Comparison of ENCODE assay signal across 7 cellular contexts in genomic region chr1:116607463-116607862, GRCh38. TPM values are rescaled to one million over a fixed set of nuclear protein-coding genes. Genes with fewer than 3 reads are reported as not detected.
A peak's percentile ranks its signal among the peaks of the same experiment; 100 is the strongest.
DNase-seq lines count a peak whose midpoint lies in the region; ATAC-seq and TF ChIP-seq lines count a peak whose summit lies in the region.
"Not testable (repeated sequence)": the region's sequence is repeated elsewhere in the genome, so short reads cannot be mapped to it uniquely, and the experiment has no call there.

No MANE protein-coding gene starts in this region.

- peak overlapping the region; percentile 24; the same call in 1 of the 2 replicates for H3K4me2 ChIP-seq in OCI-LY3 (ENCODE audit: low read length)

- not testable (repeated sequence) for H3K9me3 Mint-ChIP-seq in activated CD4-positive, alpha-beta T cell treated with anti-CD3 and anti-CD28 coated beads for 36 hours (ENCODE audit: low read depth); activated T-helper 17 cell treated with anti-CD3 and anti-CD28 coated beads, Interleukin-2, amount 50 U/mL, for 72 hours; brain; neural crest cell; stimulated activated naive CD8-positive, alpha-beta T cell treated with anti-CD3 and anti-CD28 coated beads, Interleukin-15, Interleukin-2, amounts not matched to agents 100 ng/mL and 50 ng/mL, for 24 hours

- H3K36me3 Mint-ChIP-seq in activated CD4-positive, alpha-beta T cell treated with anti-CD3 and anti-CD28 coated beads for 36 hours (ENCODE audit: low read depth); neural crest cell (ENCODE audit: low read depth); stimulated activated naive CD8-positive, alpha-beta T cell treated with anti-CD3 and anti-CD28 coated beads, Interleukin-15, Interleukin-2, amounts not matched to agents 100 ng/mL and 50 ng/mL, for 24 hours (ENCODE audit: low read depth): not testable (repeated sequence)
- H3K36me3 Mint-ChIP-seq in activated T-helper 17 cell treated with anti-CD3 and anti-CD28 coated beads, Interleukin-2, amount 50 U/mL, for 72 hours (ENCODE audit: low read depth): peaks cover 30% of the 10 kb centered on the region
- peaks cover 23% of the 10 kb centered on the region for H3K36me3 Mint-ChIP-seq in brain

- intact Hi-C loops in activated CD4-positive, alpha-beta T cell treated with anti-CD3 and anti-CD28 coated beads for 36 hours (cut with DNase I, micrococcal nuclease); left ventricle myocardium superior (cut with micrococcal nuclease): not testable (repeated sequence)

- H3K27ac Mint-ChIP-seq in activated CD4-positive, alpha-beta T cell treated with anti-CD3 and anti-CD28 coated beads for 36 hours: peak overlapping the region; percentile 86
- H3K27ac Mint-ChIP-seq in activated T-helper 17 cell treated with anti-CD3 and anti-CD28 coated beads, Interleukin-2, amount 50 U/mL, for 72 hours: peak overlapping the region; percentile 97
- H3K27ac Mint-ChIP-seq in brain (peak overlapping the region in 3 of 5 experiments; percentile 30 to 89 (median 53)), neural crest cell (ENCODE audit: unreplicated experiment) (peak overlapping the region; percentile 64)
- peak overlapping the region; percentile 61 for H3K27ac Mint-ChIP-seq in stimulated activated naive CD8-positive, alpha-beta T cell treated with anti-CD3 and anti-CD28 coated beads, Interleukin-15, Interleukin-2, amounts not matched to agents 100 ng/mL and 50 ng/mL, for 24 hours

- not testable (repeated sequence) for H2AFZ ChIP-seq in OCI-LY3 (ENCODE audit: low read depth, low read length)

- POLR2A ChIA-PET in activated CD4-positive, alpha-beta T cell treated with anti-CD3 and anti-CD28 coated beads for 36 hours (lab: Charles Lee): interaction anchor here (0.6 kb wide), 1 partner anchor 219 kb away, joined by 3 read pairs; no protein-coding TSS in a partner anchor

- not testable (repeated sequence) for H3K27me3 ChIP-seq in OCI-LY3 (ENCODE audit: low read depth, low read length)

- peaks cover 39% of the 10 kb centered on the region for H3K4me1 Mint-ChIP-seq in activated CD4-positive, alpha-beta T cell treated with anti-CD3 and anti-CD28 coated beads for 36 hours
- peaks cover 40% of the 10 kb centered on the region for H3K4me1 Mint-ChIP-seq in activated T-helper 17 cell treated with anti-CD3 and anti-CD28 coated beads, Interleukin-2, amount 50 U/mL, for 72 hours
- H3K4me1 Mint-ChIP-seq in brain (peaks cover 25% of the 10 kb centered on the region), neural crest cell (peaks cover 45% of the 10 kb centered on the region)
- peaks cover 50% of the 10 kb centered on the region for H3K4me1 Mint-ChIP-seq in stimulated activated naive CD8-positive, alpha-beta T cell treated with anti-CD3 and anti-CD28 coated beads, Interleukin-15, Interleukin-2, amounts not matched to agents 100 ng/mL and 50 ng/mL, for 24 hours (ENCODE audit: low read depth)

- H3K79me2 ChIP-seq in OCI-LY3 (ENCODE audit: low read length): not testable (repeated sequence)

- H3K27ac ChIP-seq in OCI-LY3 (ENCODE audit: low read length): peak overlapping the region; percentile 92

- CTCF ChIA-PET in activated CD4-positive, alpha-beta T cell treated with anti-CD3 and anti-CD28 coated beads for 36 hours (lab: Charles Lee): not testable (repeated sequence)

- not testable (repeated sequence) for H3K4me3 ChIP-seq in OCI-LY3 (ENCODE audit: low read length)

- H3K4me3 Mint-ChIP-seq in activated CD4-positive, alpha-beta T cell treated with anti-CD3 and anti-CD28 coated beads for 36 hours: peak overlapping the region; percentile 66
- H3K4me3 Mint-ChIP-seq in activated T-helper 17 cell treated with anti-CD3 and anti-CD28 coated beads, Interleukin-2, amount 50 U/mL, for 72 hours: peak overlapping the region; percentile 85
- not testable (repeated sequence) for H3K4me3 Mint-ChIP-seq in brain, neural crest cell
- H3K4me3 Mint-ChIP-seq in stimulated activated naive CD8-positive, alpha-beta T cell treated with anti-CD3 and anti-CD28 coated beads, Interleukin-15, Interleukin-2, amounts not matched to agents 100 ng/mL and 50 ng/mL, for 24 hours: peak overlapping the region; percentile 39

- peak overlapping the region; percentile 73; the same call in 1 of the 2 replicates for H3K9ac ChIP-seq in OCI-LY3 (ENCODE audit: low read length)

- DNase-seq in activated CD4-positive, alpha-beta T cell treated with anti-CD3 and anti-CD28 coated beads for 36 hours; left ventricle myocardium superior; neural crest cell (ENCODE audit: low read depth, low spot score): not testable (repeated sequence)

- TF ChIP-seq CTCF in OCI-LY3 (IDR thresholded peaks at IDR 0.05; ENCODE audit: low read depth, low read length); brain (conservative IDR thresholded peaks at IDR 0.05); neural crest cell (conservative IDR thresholded peaks at IDR 0.05): not testable (repeated sequence)

- peaks cover 47% of the 10 kb centered on the region for H3K4me1 ChIP-seq in OCI-LY3 (ENCODE audit: low read length)

- H4K20me1 ChIP-seq in OCI-LY3 (ENCODE audit: insufficient read depth, low read length): not testable (repeated sequence)

- not testable (repeated sequence) for H3K36me3 ChIP-seq in OCI-LY3 (replicated peaks; ENCODE audit: low read depth, low read length)

- H3K9me3 ChIP-seq in OCI-LY3 (ENCODE audit: insufficient read depth, low read length): not testable (repeated sequence)

- not testable (repeated sequence) for ATAC-seq in activated CD4-positive, alpha-beta T cell treated with anti-CD3 and anti-CD28 coated beads for 36 hours; activated T-helper 17 cell treated with anti-CD3 and anti-CD28 coated beads, Interleukin-2, amount 50 U/mL, for 72 hours (replicated peaks)
- peak; percentile 30 for ATAC-seq in left ventricle myocardium superior

- not testable (repeated sequence) for H3K27me3 Mint-ChIP-seq in activated CD4-positive, alpha-beta T cell treated with anti-CD3 and anti-CD28 coated beads for 36 hours; activated T-helper 17 cell treated with anti-CD3 and anti-CD28 coated beads, Interleukin-2, amount 50 U/mL, for 72 hours; brain; neural crest cell (ENCODE audit: low read depth); stimulated activated naive CD8-positive, alpha-beta T cell treated with anti-CD3 and anti-CD28 coated beads, Interleukin-15, Interleukin-2, amounts not matched to agents 100 ng/mL and 50 ng/mL, for 24 hours

RNA-seq across cellular contexts. Expression of gene CD58, which starts 36.6 kb away (rescaled TPM):
- total RNA-seq in activated CD4-positive, alpha-beta T cell treated with anti-CD3 and anti-CD28 coated beads for 36 hours: 10 to 100 TPM; 12.4 to 16.0 TPM
- 10 to 100 TPM; 36.8 to 40.5 TPM for total RNA-seq in activated T-helper 17 cell treated with anti-CD3 and anti-CD28 coated beads, Interleukin-2, amount 50 U/mL, for 72 hours
- 1.1 TPM for polyA plus RNA-seq in brain (ENCODE audit: insufficient read depth, low read depth, low replicate concordance)
- 26.1 TPM for total RNA-seq in left ventricle myocardium superior
- 7.1 and 9.0 TPM in 2 replicates for total RNA-seq in neural crest cell
